ENCODE assay signal across 18 cellular contexts in the genomic region with DNA sequence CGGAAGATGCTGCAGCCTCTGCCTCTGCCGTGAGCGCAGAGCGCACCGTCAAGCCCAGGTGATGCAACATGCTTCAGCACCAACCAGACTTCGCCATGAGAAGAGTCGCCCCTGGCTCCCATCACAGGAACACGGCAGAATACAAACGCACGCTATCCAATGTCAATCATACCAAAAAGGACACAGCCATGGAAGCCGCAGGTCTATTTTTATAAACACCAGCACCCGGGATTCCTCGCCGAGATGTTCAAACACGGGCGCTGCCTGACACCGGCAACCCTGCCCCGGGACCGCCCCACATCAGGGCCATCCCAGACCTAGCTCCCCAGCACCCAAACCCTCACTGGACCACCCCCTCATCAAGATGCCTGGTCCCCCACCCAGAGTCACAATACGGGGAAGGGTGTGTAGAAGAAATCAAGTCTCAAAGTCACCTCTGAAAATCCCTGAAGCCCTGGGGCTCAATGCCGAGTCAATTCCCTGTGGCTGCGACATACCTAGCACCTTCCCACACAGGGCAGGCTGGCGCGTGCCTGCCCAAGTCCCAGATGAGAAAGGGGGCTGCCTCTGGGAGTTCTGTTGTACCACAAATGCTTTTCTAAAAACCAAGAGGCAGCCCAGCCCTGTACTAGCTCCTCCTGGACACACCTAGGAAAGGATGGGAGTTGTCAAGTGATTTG.
"Had no signal": no experiment of that assay in that cellular context is flagged by ENCODE, and none has a peak within 500 bp of the region (broad histone marks: within the 10 kb centered on the region; RNA-seq: fewer than 3 reads in every experiment).

No MANE protein-coding gene starts in this region.

- H3K4me1 ChIP-seq: colonic mucosa, parathyroid adenoma, uterus had no signal

- H3K27me3 ChIP-seq: body of pancreas, colonic mucosa, tibial artery, uterus had no signal

- H3K4me3 ChIP-seq: body of pancreas, colonic mucosa, tibial artery, uterus had no signal

- H3K36me3 ChIP-seq: colonic mucosa, tibial artery, uterus, WERI-Rb-1 had no signal

- ATAC-seq: activated T-helper 17 cell treated with anti-CD3 and anti-CD28 coated beads, Interleukin-2, amount 50 U/mL, for 72 hours; body of pancreas; natural killer cell; stimulated activated naive CD8-positive, alpha-beta T cell treated with anti-CD3 and anti-CD28 coated beads, Interleukin-15, Interleukin-2, amounts not matched to agents 100 U/mL and 50 U/mL, for 24 hours had no signal

- H3K9ac ChIP-seq: parathyroid adenoma had no signal

- H2AFZ ChIP-seq: parathyroid adenoma had no signal

- FAIRE-seq: endometrium had no signal

- H3K9me3 ChIP-seq: body of pancreas, colonic mucosa, tibial artery, uterus had no signal

- DNase-seq: activated CD4-positive, alpha-beta T cell treated with anti-CD3 and anti-CD28 coated beads, Interleukin-2, amount 50 U/mL, for 48 hours; activated naive CD4-positive, alpha-beta T cell treated with anti-CD3 and anti-CD28 coated beads for 36 hours; central memory CD4-positive, alpha-beta T cell; colonic mucosa; erythroblast; foreskin melanocyte; kidney glomerular epithelial cell; natural killer cell; stimulated activated CD4-positive, alpha-beta T cell treated with anti-CD3 and anti-CD28 coated beads, Interleukin-2, amount 100 ng/mL, for 24 hours; stimulated activated naive CD8-positive, alpha-beta T cell treated with anti-CD3 and anti-CD28 coated beads, Interleukin-15, Interleukin-2, amounts not matched to agents 100 U/mL and 50 U/mL, for 24 hours; substantia nigra; tibial artery; uterus; WERI-Rb-1 had no signal

- H3K27ac ChIP-seq: body of pancreas, colonic mucosa, parathyroid adenoma, tibial artery, uterus, WERI-Rb-1 had no signal
